Comparison of ENCODE assay signal across 1 cellular context in the genomic region with DNA sequence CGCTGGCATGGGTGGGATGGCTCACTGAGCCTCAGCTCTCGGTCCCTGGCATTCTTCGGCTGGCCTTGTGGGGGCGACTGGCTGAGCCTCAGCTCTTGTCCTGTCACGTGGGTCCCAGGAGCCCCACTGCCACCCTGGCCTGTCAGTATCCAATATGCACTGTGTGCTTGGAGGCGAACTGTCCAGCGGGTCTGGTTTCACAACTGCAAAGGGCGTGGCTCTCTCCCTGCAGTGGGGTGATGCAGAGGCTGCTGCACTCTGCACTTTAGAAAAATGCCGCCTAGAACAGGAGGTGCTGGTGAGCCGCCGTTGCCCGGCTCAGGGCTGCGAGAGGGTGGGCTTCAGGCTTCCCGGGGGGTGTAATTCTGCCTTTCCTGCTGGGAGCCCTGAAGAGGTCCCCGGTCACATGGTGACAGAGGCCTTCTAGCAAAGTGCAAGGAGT.
TF ChIP-seq lines count a peak whose summit lies in the region.

No MANE protein-coding gene starts in this region.

TF ChIP-seq in HepG2, 621 proteins besides CTCF, POLR2A, EP300 and RAD21 (continued from another document and continues in another):
- TF ChIP-seq, protein P1, sequence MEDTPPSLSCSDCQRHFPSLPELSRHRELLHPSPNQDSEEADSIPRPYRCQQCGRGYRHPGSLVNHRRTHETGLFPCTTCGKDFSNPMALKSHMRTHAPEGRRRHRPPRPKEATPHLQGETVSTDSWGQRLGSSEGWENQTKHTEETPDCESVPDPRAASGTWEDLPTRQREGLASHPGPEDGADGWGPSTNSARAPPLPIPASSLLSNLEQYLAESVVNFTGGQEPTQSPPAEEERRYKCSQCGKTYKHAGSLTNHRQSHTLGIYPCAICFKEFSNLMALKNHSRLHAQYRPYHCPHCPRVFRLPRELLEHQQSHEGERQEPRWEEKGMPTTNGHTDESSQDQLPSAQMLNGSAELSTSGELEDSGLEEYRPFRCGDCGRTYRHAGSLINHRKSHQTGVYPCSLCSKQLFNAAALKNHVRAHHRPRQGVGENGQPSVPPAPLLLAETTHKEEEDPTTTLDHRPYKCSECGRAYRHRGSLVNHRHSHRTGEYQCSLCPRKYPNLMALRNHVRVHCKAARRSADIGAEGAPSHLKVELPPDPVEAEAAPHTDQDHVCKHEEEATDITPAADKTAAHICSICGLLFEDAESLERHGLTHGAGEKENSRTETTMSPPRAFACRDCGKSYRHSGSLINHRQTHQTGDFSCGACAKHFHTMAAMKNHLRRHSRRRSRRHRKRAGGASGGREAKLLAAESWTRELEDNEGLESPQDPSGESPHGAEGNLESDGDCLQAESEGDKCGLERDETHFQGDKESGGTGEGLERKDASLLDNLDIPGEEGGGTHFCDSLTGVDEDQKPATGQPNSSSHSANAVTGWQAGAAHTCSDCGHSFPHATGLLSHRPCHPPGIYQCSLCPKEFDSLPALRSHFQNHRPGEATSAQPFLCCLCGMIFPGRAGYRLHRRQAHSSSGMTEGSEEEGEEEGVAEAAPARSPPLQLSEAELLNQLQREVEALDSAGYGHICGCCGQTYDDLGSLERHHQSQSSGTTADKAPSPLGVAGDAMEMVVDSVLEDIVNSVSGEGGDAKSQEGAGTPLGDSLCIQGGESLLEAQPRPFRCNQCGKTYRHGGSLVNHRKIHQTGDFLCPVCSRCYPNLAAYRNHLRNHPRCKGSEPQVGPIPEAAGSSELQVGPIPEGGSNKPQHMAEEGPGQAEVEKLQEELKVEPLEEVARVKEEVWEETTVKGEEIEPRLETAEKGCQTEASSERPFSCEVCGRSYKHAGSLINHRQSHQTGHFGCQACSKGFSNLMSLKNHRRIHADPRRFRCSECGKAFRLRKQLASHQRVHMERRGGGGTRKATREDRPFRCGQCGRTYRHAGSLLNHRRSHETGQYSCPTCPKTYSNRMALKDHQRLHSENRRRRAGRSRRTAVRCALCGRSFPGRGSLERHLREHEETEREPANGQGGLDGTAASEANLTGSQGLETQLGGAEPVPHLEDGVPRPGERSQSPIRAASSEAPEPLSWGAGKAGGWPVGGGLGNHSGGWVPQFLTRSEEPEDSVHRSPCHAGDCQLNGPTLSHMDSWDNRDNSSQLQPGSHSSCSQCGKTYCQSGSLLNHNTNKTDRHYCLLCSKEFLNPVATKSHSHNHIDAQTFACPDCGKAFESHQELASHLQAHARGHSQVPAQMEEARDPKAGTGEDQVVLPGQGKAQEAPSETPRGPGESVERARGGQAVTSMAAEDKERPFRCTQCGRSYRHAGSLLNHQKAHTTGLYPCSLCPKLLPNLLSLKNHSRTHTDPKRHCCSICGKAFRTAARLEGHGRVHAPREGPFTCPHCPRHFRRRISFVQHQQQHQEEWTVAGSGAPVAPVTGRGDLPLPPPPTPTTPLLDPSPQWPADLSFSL (CRISPR knock-in tag; IDR thresholded peaks at IDR 0.05), result no peak
- no peak for TF ChIP-seq SRY (CRISPR knock-in tag; IDR thresholded peaks at IDR 0.05)
- TF ChIP-seq, protein P2, sequence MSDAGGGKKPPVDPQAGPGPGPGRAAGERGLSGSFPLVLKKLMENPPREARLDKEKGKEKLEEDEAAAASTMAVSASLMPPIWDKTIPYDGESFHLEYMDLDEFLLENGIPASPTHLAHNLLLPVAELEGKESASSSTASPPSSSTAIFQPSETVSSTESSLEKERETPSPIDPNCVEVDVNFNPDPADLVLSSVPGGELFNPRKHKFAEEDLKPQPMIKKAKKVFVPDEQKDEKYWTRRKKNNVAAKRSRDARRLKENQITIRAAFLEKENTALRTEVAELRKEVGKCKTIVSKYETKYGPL (CRISPR knock-in tag; IDR thresholded peaks at IDR 0.05), result no peak
- TF ChIP-seq ZNF850 (CRISPR knock-in tag; conservative IDR thresholded peaks at IDR 0.05), result no peak
- TF ChIP-seq IRF2 (CRISPR knock-in tag; IDR thresholded peaks at IDR 0.05), result no peak
- no peak for TF ChIP-seq NR1H2 (CRISPR knock-in tag; IDR thresholded peaks at IDR 0.05; ENCODE audit: borderline replicate concordance, low read depth)
- no peak for TF ChIP-seq ZNF782 (CRISPR knock-in tag; IDR thresholded peaks at IDR 0.05; ENCODE audit: borderline replicate concordance)
- TF ChIP-seq, protein P3, sequence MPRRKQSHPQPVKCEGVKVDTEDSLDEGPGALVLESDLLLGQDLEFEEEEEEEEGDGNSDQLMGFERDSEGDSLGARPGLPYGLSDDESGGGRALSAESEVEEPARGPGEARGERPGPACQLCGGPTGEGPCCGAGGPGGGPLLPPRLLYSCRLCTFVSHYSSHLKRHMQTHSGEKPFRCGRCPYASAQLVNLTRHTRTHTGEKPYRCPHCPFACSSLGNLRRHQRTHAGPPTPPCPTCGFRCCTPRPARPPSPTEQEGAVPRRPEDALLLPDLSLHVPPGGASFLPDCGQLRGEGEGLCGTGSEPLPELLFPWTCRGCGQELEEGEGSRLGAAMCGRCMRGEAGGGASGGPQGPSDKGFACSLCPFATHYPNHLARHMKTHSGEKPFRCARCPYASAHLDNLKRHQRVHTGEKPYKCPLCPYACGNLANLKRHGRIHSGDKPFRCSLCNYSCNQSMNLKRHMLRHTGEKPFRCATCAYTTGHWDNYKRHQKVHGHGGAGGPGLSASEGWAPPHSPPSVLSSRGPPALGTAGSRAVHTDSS (CRISPR knock-in tag; conservative IDR thresholded peaks at IDR 0.05), result no peak
- TF ChIP-seq NFATC3 (CRISPR knock-in tag; IDR thresholded peaks at IDR 0.05), result no peak
- no peak for TF ChIP-seq RBAK (CRISPR knock-in tag; IDR thresholded peaks at IDR 0.05)
- no peak for TF ChIP-seq ZMYM2 (CRISPR knock-in tag; IDR thresholded peaks at IDR 0.05)
- TF ChIP-seq MIXL1 (CRISPR knock-in tag; IDR thresholded peaks at IDR 0.05), result no peak
- TF ChIP-seq JARID2 (CRISPR knock-in tag; IDR thresholded peaks at IDR 0.05; ENCODE audit: insufficient replicate concordance), result no peak
- peak; percentile 47 for TF ChIP-seq ZFX (CRISPR knock-in tag; IDR thresholded peaks at IDR 0.05; ENCODE audit: low read depth)
- no peak for TF ChIP-seq FOXA3 (CRISPR knock-in tag; IDR thresholded peaks at IDR 0.05)
- TF ChIP-seq, protein P4, sequence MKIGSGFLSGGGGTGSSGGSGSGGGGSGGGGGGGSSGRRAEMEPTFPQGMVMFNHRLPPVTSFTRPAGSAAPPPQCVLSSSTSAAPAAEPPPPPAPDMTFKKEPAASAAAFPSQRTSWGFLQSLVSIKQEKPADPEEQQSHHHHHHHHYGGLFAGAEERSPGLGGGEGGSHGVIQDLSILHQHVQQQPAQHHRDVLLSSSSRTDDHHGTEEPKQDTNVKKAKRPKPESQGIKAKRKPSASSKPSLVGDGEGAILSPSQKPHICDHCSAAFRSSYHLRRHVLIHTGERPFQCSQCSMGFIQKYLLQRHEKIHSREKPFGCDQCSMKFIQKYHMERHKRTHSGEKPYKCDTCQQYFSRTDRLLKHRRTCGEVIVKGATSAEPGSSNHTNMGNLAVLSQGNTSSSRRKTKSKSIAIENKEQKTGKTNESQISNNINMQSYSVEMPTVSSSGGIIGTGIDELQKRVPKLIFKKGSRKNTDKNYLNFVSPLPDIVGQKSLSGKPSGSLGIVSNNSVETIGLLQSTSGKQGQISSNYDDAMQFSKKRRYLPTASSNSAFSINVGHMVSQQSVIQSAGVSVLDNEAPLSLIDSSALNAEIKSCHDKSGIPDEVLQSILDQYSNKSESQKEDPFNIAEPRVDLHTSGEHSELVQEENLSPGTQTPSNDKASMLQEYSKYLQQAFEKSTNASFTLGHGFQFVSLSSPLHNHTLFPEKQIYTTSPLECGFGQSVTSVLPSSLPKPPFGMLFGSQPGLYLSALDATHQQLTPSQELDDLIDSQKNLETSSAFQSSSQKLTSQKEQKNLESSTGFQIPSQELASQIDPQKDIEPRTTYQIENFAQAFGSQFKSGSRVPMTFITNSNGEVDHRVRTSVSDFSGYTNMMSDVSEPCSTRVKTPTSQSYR (CRISPR knock-in tag; IDR thresholded peaks at IDR 0.05; ENCODE audit: borderline replicate concordance), result no peak
- TF ChIP-seq ZNF292 (CRISPR knock-in tag; IDR thresholded peaks at IDR 0.05; ENCODE audit: borderline replicate concordance, low read depth), result peak; percentile 93
- TF ChIP-seq RFX5 (IDR thresholded peaks at IDR 0.05; ENCODE audit: low read depth, low read length), result no peak
- TF ChIP-seq, protein P5, sequence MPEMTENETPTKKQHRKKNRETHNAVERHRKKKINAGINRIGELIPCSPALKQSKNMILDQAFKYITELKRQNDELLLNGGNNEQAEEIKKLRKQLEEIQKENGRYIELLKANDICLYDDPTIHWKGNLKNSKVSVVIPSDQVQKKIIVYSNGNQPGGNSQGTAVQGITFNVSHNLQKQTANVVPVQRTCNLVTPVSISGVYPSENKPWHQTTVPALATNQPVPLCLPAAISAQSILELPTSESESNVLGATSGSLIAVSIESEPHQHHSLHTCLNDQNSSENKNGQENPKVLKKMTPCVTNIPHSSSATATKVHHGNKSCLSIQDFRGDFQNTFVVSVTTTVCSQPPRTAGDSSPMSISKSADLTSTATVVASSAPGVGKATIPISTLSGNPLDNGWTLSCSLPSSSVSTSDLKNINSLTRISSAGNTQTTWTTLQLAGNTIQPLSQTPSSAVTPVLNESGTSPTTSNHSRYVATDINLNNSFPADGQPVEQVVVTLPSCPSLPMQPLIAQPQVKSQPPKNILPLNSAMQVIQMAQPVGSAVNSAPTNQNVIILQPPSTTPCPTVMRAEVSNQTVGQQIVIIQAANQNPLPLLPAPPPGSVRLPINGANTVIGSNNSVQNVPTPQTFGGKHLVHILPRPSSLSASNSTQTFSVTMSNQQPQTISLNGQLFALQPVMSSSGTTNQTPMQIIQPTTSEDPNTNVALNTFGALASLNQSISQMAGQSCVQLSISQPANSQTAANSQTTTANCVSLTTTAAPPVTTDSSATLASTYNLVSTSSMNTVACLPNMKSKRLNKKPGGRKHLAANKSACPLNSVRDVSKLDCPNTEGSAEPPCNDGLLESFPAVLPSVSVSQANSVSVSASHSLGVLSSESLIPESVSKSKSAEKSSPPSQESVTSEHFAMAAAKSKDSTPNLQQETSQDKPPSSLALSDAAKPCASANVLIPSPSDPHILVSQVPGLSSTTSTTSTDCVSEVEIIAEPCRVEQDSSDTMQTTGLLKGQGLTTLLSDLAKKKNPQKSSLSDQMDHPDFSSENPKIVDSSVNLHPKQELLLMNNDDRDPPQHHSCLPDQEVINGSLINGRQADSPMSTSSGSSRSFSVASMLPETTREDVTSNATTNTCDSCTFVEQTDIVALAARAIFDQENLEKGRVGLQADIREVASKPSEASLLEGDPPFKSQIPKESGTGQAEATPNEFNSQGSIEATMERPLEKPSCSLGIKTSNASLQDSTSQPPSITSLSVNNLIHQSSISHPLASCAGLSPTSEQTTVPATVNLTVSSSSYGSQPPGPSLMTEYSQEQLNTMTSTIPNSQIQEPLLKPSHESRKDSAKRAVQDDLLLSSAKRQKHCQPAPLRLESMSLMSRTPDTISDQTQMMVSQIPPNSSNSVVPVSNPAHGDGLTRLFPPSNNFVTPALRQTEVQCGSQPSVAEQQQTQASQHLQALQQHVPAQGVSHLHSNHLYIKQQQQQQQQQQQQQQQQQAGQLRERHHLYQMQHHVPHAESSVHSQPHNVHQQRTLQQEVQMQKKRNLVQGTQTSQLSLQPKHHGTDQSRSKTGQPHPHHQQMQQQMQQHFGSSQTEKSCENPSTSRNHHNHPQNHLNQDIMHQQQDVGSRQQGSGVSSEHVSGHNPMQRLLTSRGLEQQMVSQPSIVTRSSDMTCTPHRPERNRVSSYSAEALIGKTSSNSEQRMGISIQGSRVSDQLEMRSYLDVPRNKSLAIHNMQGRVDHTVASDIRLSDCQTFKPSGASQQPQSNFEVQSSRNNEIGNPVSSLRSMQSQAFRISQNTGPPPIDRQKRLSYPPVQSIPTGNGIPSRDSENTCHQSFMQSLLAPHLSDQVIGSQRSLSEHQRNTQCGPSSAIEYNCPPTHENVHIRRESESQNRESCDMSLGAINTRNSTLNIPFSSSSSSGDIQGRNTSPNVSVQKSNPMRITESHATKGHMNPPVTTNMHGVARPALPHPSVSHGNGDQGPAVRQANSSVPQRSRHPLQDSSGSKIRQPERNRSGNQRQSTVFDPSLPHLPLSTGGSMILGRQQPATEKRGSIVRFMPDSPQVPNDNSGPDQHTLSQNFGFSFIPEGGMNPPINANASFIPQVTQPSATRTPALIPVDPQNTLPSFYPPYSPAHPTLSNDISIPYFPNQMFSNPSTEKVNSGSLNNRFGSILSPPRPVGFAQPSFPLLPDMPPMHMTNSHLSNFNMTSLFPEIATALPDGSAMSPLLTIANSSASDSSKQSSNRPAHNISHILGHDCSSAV (CRISPR knock-in tag; IDR thresholded peaks at IDR 0.05; ENCODE audit: borderline replicate concordance), result no peak
- TF ChIP-seq ZKSCAN8 (CRISPR knock-in tag; IDR thresholded peaks at IDR 0.05; ENCODE audit: borderline replicate concordance), result 0 out of 2 replicates have a peak, but pooled peaks have one; percentile 20
- TF ChIP-seq, protein P6, sequence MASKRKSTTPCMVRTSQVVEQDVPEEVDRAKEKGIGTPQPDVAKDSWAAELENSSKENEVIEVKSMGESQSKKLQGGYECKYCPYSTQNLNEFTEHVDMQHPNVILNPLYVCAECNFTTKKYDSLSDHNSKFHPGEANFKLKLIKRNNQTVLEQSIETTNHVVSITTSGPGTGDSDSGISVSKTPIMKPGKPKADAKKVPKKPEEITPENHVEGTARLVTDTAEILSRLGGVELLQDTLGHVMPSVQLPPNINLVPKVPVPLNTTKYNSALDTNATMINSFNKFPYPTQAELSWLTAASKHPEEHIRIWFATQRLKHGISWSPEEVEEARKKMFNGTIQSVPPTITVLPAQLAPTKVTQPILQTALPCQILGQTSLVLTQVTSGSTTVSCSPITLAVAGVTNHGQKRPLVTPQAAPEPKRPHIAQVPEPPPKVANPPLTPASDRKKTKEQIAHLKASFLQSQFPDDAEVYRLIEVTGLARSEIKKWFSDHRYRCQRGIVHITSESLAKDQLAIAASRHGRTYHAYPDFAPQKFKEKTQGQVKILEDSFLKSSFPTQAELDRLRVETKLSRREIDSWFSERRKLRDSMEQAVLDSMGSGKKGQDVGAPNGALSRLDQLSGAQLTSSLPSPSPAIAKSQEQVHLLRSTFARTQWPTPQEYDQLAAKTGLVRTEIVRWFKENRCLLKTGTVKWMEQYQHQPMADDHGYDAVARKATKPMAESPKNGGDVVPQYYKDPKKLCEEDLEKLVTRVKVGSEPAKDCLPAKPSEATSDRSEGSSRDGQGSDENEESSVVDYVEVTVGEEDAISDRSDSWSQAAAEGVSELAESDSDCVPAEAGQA (IDR thresholded peaks at IDR 0.05; ENCODE audit: low read depth), result no peak
- TF ChIP-seq, protein P6 (CRISPR knock-in tag; IDR thresholded peaks at IDR 0.05; ENCODE audit: borderline replicate concordance), result no peak
